ENCODE assay signal across 20 cellular contexts in genomic region chr9:94159069-94159915, GRCh38.
A peak's percentile ranks its signal among the peaks of the same experiment; 100 is the strongest.
DNase-seq lines count a peak whose midpoint lies in the region; ATAC-seq, FAIRE-seq and TF ChIP-seq lines count a peak whose summit lies in the region.
"Had no signal": no experiment of that assay in that cellular context is flagged by ENCODE, and none has a peak within 500 bp of the region (broad histone marks: within the 10 kb centered on the region; RNA-seq: fewer than 3 reads in every experiment).

No MANE protein-coding gene starts in this region.

- no peak overlapping the region for H2BK5ac ChIP-seq in H1 (ENCODE audit: low read depth, low read length)

- H3K9me3 ChIP-seq in heart right ventricle, result peaks cover 0 to 5% (median 0%) of the 10 kb centered on the region in 11 donors
- H3K9me3 ChIP-seq in H1 (ENCODE audit: insufficient read depth in 2 of 2, low read depth in 1 of 2, low read length in 1 of 2), result no peaks in the 10 kb centered on the region
- H3K9me3 ChIP-seq in upper lobe of right lung, result no peaks in the 10 kb centered on the region
- no peaks in the 10 kb centered on the region for H3K9me3 ChIP-seq in body of pancreas
- H3K9me3 ChIP-seq: gastrocnemius medialis, mucosa of descending colon, pancreas had no signal

- peaks cover 13 to 33% (median 29%) of the 10 kb centered on the region in 9 donors for H3K4me1 ChIP-seq in heart right ventricle
- H3K4me1 ChIP-seq in H1 (replicated peaks in 1 of 4; ENCODE audit: control insufficient read depth in 3 of 4, insufficient read depth in 4 of 4, low read length in 3 of 4), result no peaks in the 10 kb centered on the region
- H3K4me1 ChIP-seq in upper lobe of right lung, result peaks cover 12% of the 10 kb centered on the region
- peaks cover 10% of the 10 kb centered on the region for H3K4me1 ChIP-seq in body of pancreas
- H3K4me1 ChIP-seq: pancreas had no signal

- FAIRE-seq in H1 (lab: Jason Lieb, UNC), result no peak
- FAIRE-seq: astrocyte, pancreas had no signal

- TF ChIP-seq POLR2A in H1 (IDR thresholded peaks at IDR 0.05; ENCODE audit: control extremely low read depth in 1 of 2, low read depth in 2 of 2, low read length in 2 of 2) (no peak), body of pancreas (IDR thresholded peaks at IDR 0.05) (no peak)

- no peak overlapping the region for H3K14ac ChIP-seq in H1 (ENCODE audit: insufficient read length)

- peak overlapping the region; percentile 3 for H4K91ac ChIP-seq in H1 (replicated peaks; ENCODE audit: insufficient read length, low read length)

- no peaks in the 10 kb centered on the region for H3K36me3 ChIP-seq in heart right ventricle
- no peaks in the 10 kb centered on the region for H3K36me3 ChIP-seq in H1 (ENCODE audit: control insufficient read depth in 2 of 4, insufficient read depth in 4 of 4, low read length in 3 of 4)
- no peaks in the 10 kb centered on the region for H3K36me3 ChIP-seq in upper lobe of right lung
- no peaks in the 10 kb centered on the region for H3K36me3 ChIP-seq in body of pancreas (replicated peaks in 1 of 2; ENCODE audit: insufficient read depth in 1 of 2, low read depth in 2 of 2)
- H3K36me3 ChIP-seq: gastrocnemius medialis, pancreas had no signal

- no peak overlapping the region for H2BK12ac ChIP-seq in H1 (ENCODE audit: low read depth, low read length)

- no peak overlapping the region for H2BK15ac ChIP-seq in H1 (ENCODE audit: low read length)

- H2BK120ac ChIP-seq in H1 (replicated peaks; ENCODE audit: low read depth, low read length), result no peak overlapping the region

- no peaks in the 10 kb centered on the region for H3K27me3 Mint-ChIP-seq in mesothelial cell of epicardium (ENCODE audit: low read depth)

- no peak overlapping the region for H3K4ac ChIP-seq in H1 (replicated peaks; ENCODE audit: insufficient read length, low read depth, low read length)

- ATAC-seq in heart right ventricle (no peak), upper lobe of right lung (no peak), body of pancreas (no peak)
- ATAC-seq: gastrocnemius medialis, mucosa of descending colon, pancreas had no signal

- H3K36me3 Mint-ChIP-seq in mesothelial cell of epicardium, result no peaks in the 10 kb centered on the region

- POLR2A ChIA-PET in H1 (lab: Charles Lee; ENCODE audit: partially characterized antibody), result interaction anchor here (1.3 to 2.3 kb wide), 4 partner anchors 11 to 74 kb away, joined by 3 to 6 read pairs (median 4); no protein-coding TSS in a partner anchor

- no peak overlapping the region for H3K56ac ChIP-seq in H1 (replicated peaks; ENCODE audit: insufficient read length, low read depth, low read length)

- H3K4me3 ChIP-seq in heart right ventricle (no peak overlapping the region), H1 (ENCODE audit: extremely low read depth in 1 of 4, insufficient read depth in 2 of 4, low read depth in 3 of 4, low read length in 4 of 4) (no peak overlapping the region), upper lobe of right lung (no peak overlapping the region), body of pancreas (no peak overlapping the region)
- H3K4me3 ChIP-seq: gastrocnemius medialis, mucosa of descending colon, pancreas had no signal

- no peaks in the 10 kb centered on the region for H3K23me2 ChIP-seq in H1 (ENCODE audit: low read depth, low read length)

- H3K4me2 ChIP-seq in H1 (ENCODE audit: insufficient read depth in 1 of 2, low read depth in 2 of 2, low read length in 2 of 2), result no peak overlapping the region

- peaks cover 5% of the 10 kb centered on the region for H3K9me3 Mint-ChIP-seq in mesothelial cell of epicardium
- H3K9me3 Mint-ChIP-seq: HFFc6 had no signal

- H3K4me1 Mint-ChIP-seq in mesothelial cell of epicardium, result peaks cover 32% of the 10 kb centered on the region

- intact Hi-C loops in heart right ventricle (cut with DNase I) (no loop called here), cardiac septum (cut with DNase I) (no loop called here), upper lobe of right lung (cut with DNase I) (no loop called here), body of pancreas (cut with DNase I) (no loop called here)

- no peaks in the 10 kb centered on the region for H3K79me1 ChIP-seq in H1 (ENCODE audit: low read depth, low read length)

- H2BK20ac ChIP-seq in H1 (ENCODE audit: low read length), result no peak overlapping the region

- H4K20me1 ChIP-seq in H1 (replicated peaks in 1 of 2; ENCODE audit: control insufficient read depth in 1 of 2, insufficient read depth in 2 of 2, low read length in 2 of 2), result no peaks in the 10 kb centered on the region

- no peak for TF ChIP-seq CTCF in heart right ventricle (IDR thresholded peaks at IDR 0.05)
- no peak for TF ChIP-seq CTCF in H1 (IDR thresholded peaks at IDR 0.05; ENCODE audit: control extremely low read depth in 1 of 3, insufficient read depth in 1 of 3, low read depth in 1 of 3, low read length in 3 of 3)
- no peak for TF ChIP-seq CTCF in mesothelial cell of epicardium (IDR thresholded peaks at IDR 0.05; ENCODE audit: unreplicated experiment)
- TF ChIP-seq CTCF in upper lobe of right lung (IDR thresholded peaks at IDR 0.05), result no peak
- no peak for TF ChIP-seq CTCF in body of pancreas (IDR thresholded peaks at IDR 0.05)

- no peak for DNase-seq in heart right ventricle
- no peak for DNase-seq in cardiac septum (ENCODE audit: low spot score)
- peak in 1 of 2 experiments; percentile 3 for DNase-seq in H1 (ENCODE audit: low read depth in 1 of 2, low spot score in 2 of 2)
- no peak for DNase-seq in mesothelial cell of epicardium (ENCODE audit: low spot score in 2 of 2, unreplicated experiment in 2 of 2)
- no peak for DNase-seq in upper lobe of right lung
- no peak for DNase-seq in GF-D8 (lab: John Stamatoyannopoulos, UW)
- DNase-seq in body of pancreas, result no peak
- DNase-seq in AG20443 (ENCODE audit: low spot score), result no peak
- DNase-seq: activated CD4-positive, alpha-beta T cell treated with anti-CD3 and anti-CD28 coated beads, Interleukin-2, amount 50 U/mL, for 48 hours; COR-L47; effector memory CD4-positive, alpha-beta T cell; gastrocnemius medialis; HFFc6; mucosa of descending colon; NCI-H187; NCI-H510A; pancreas; stimulated activated CD4-positive, alpha-beta T cell treated with anti-CD3 and anti-CD28 coated beads, Interleukin-12 subunit alpha, Interleukin-12 subunit beta, amount 100 ng/mL, for 4 hours; substantia nigra had no signal

- no peak overlapping the region for H3K4me3 Mint-ChIP-seq in mesothelial cell of epicardium
- H3K4me3 Mint-ChIP-seq: HFFc6 had no signal

- H3K27ac ChIP-seq in heart right ventricle (peak overlapping the region in 8 of 10 donors; percentile 5 to 50 (median 24)), H1 (ENCODE audit: low read depth, low read length) (no peak overlapping the region), upper lobe of right lung (peak overlapping the region; percentile 6), body of pancreas (peak overlapping the region in 1 of 4 donors; percentile 22)
- H3K27ac ChIP-seq: pancreas had no signal

- H4K5ac ChIP-seq in H1 (ENCODE audit: insufficient read length, low read depth, low read length), result no peak overlapping the region

- no peak overlapping the region for H3K23ac ChIP-seq in H1 (ENCODE audit: insufficient read length)

- H2AFZ ChIP-seq in H1 (ENCODE audit: low read length), result no peak overlapping the region

- H3K27ac Mint-ChIP-seq in mesothelial cell of epicardium, result peak overlapping the region; percentile 94
- H3K27ac Mint-ChIP-seq: HFFc6 had no signal

- H3K9ac ChIP-seq in H1 (replicated peaks in 1 of 4; ENCODE audit: extremely low read depth in 1 of 4, low read depth in 3 of 4, low read length in 3 of 4), result no peak overlapping the region

- TF ChIP-seq EP300 in H1 (IDR thresholded peaks at IDR 0.05; ENCODE audit: borderline replicate concordance in 1 of 2, low read depth in 2 of 2, low read length in 2 of 2), result no peak

- H2AK5ac ChIP-seq in H1 (ENCODE audit: low read depth, low read length), result no peak overlapping the region

- no peak overlapping the region for H4K8ac ChIP-seq in H1 (ENCODE audit: extremely low read depth, insufficient read depth, low read length)

- CTCF ChIA-PET in H1 (lab: Charles Lee; ENCODE audit: partially characterized antibody), result interaction anchor here (0.5 to 2.4 kb wide), 6 partner anchors 14 to 157 kb away, joined by 3 to 20 read pairs (median 4); no protein-coding TSS in a partner anchor

- H3K27me3 ChIP-seq in heart right ventricle (no peaks in the 10 kb centered on the region), H1 (replicated peaks in 1 of 4; ENCODE audit: control insufficient read depth in 3 of 4, extremely low read depth in 1 of 4, insufficient read depth in 3 of 4, low read length in 3 of 4) (no peaks in the 10 kb centered on the region; a peak in 1 of 7 replicates), upper lobe of right lung (no peaks in the 10 kb centered on the region), body of pancreas (no peaks in the 10 kb centered on the region)
- H3K27me3 ChIP-seq: gastrocnemius medialis, pancreas had no signal

- WGBS in heart right ventricle, 2 donors, result 69 to 71% methylated on average over 8 of the region's 8 CpGs
- WGBS in H1 (ENCODE audit: extremely low coverage in 1 of 2, insufficient coverage in 1 of 2, insufficient read length in 1 of 2, insufficient replicate concordance in 2 of 2, low coverage in 1 of 2, low lambda C conversion rate in 2 of 2, missing lambda C conversion rate in 1 of 2), 2 experiments, result 85% methylated on average over 8 of the region's 8 CpGs; no CpG with 5 or more reads in 1 of the 2 experiments
- 81 to 85% methylated on average over 8 of the region's 8 CpGs for WGBS in body of pancreas, 2 donors

- TF ChIP-seq RAD21 in H1 (IDR thresholded peaks at IDR 0.05 in 1 of 2, conservative IDR thresholded peaks at IDR 0.05 in 1 of 2; ENCODE audit: low read depth in 2 of 2, low read length in 2 of 2), result no peak

- H3K79me2 ChIP-seq in H1 (ENCODE audit: control insufficient read depth in 1 of 2, insufficient read depth in 2 of 2, low read length in 2 of 2), result no peaks in the 10 kb centered on the region

- H3K18ac ChIP-seq in H1 (ENCODE audit: extremely low read depth, low read length), result no peak overlapping the region

TF ChIP-seq in H1, 55 proteins besides CTCF, POLR2A, EP300 and RAD21 (continues in another document):
- TF ChIP-seq JUND (IDR thresholded peaks at IDR 0.05; ENCODE audit: low read length) (no peak), RBBP5 (IDR thresholded peaks at IDR 0.05; ENCODE audit: borderline replicate concordance, low read depth, low read length) (no peak), HDAC6 (IDR thresholded peaks at IDR 0.05; ENCODE audit: low read depth, low read length) (no peak), GABPA (IDR thresholded peaks at IDR 0.05; ENCODE audit: borderline replicate concordance, insufficient read depth, low read length) (no peak), SIX5 (IDR thresholded peaks at IDR 0.05; ENCODE audit: low read depth, low read length) (no peak), TCF12 (IDR thresholded peaks at IDR 0.05; ENCODE audit: low read depth, low read length) (no peak), SP2 (IDR thresholded peaks at IDR 0.05; ENCODE audit: low read length) (no peak), SP1 (IDR thresholded peaks at IDR 0.05; ENCODE audit: low read depth, low read length) (no peak), TAF7 (optimal IDR thresholded peaks at IDR 0.05; ENCODE audit: borderline replicate concordance, low read depth, low read length) (no peak), RFX5 (IDR thresholded peaks at IDR 0.05; ENCODE audit: borderline replicate concordance, low read depth, low read length) (no peak)
